9 cellular contexts compared by ENCODE assay signal in genomic region chr6:35048031-35048613, GRCh38.
DNase-seq lines count a peak whose midpoint lies in the region; ATAC-seq lines count a peak whose summit lies in the region.
"Had no signal": no experiment of that assay in that cellular context is flagged by ENCODE, and none has a peak within 500 bp of the region (broad histone marks: within the 10 kb centered on the region; RNA-seq: fewer than 3 reads in every experiment).

No MANE protein-coding gene starts in this region.

- no peaks in the 10 kb centered on the region for H3K9me3 Mint-ChIP-seq in activated T-cell treated with anti-CD3 and anti-CD28 coated beads, Interleukin-2, amount 50 U/mL, for 72 hours

- H3K36me3 Mint-ChIP-seq in activated T-cell treated with anti-CD3 and anti-CD28 coated beads, Interleukin-2, amount 50 U/mL, for 72 hours (ENCODE audit: insufficient read depth in 2 of 2), result no peaks in the 10 kb centered on the region

- peaks cover 13% of the 10 kb centered on the region for H3K4me1 Mint-ChIP-seq in activated T-cell treated with anti-CD3 and anti-CD28 coated beads, Interleukin-2, amount 50 U/mL, for 72 hours (ENCODE audit: low read depth)

- no peaks in the 10 kb centered on the region for H3K27me3 ChIP-seq in right cardiac atrium (ENCODE audit: control insufficient read depth, insufficient read depth)
- H3K27me3 ChIP-seq in Karpas-422 (ENCODE audit: low read length), result no peaks in the 10 kb centered on the region

- H3K27ac Mint-ChIP-seq in activated T-cell treated with anti-CD3 and anti-CD28 coated beads, Interleukin-2, amount 50 U/mL, for 72 hours, result no peak overlapping the region

- H3K9ac ChIP-seq in Karpas-422 (ENCODE audit: low read length), result no peak overlapping the region

- no peaks in the 10 kb centered on the region for H4K20me1 ChIP-seq in Karpas-422 (ENCODE audit: insufficient read depth, low read depth, low read length)

- H3K9me2 ChIP-seq in Karpas-422 (replicated peaks; ENCODE audit: insufficient read depth, low read length), result no peaks in the 10 kb centered on the region

- H3K27ac ChIP-seq in right cardiac atrium (ENCODE audit: low read length) (peak overlapping the region; percentile 91), Karpas-422 (ENCODE audit: low read length) (no peak overlapping the region)

- H3K4me3 Mint-ChIP-seq in activated T-cell treated with anti-CD3 and anti-CD28 coated beads, Interleukin-2, amount 50 U/mL, for 72 hours, result no peak overlapping the region

- intact Hi-C loops in right cardiac atrium (cut with DNase I), result no loop called here

- no peaks in the 10 kb centered on the region for H3K36me3 ChIP-seq in Karpas-422 (ENCODE audit: insufficient read depth, low read length)

- H3K27me3 Mint-ChIP-seq in activated T-cell treated with anti-CD3 and anti-CD28 coated beads, Interleukin-2, amount 50 U/mL, for 72 hours (ENCODE audit: low read depth), result no peaks in the 10 kb centered on the region

- 65% methylated on average over 12 of the region's 12 CpGs for WGBS in right cardiac atrium

- H3K79me2 ChIP-seq in Karpas-422 (ENCODE audit: low read length), result no peaks in the 10 kb centered on the region

- DNase-seq in GDM1 (lab: John Stamatoyannopoulos, UW) (peak; percentile 19), RPMI7951 (ENCODE audit: low read depth) (peak; percentile 67), right cardiac atrium (peak in 2 of 3 donors; percentile 38 to 70), putamen (ENCODE audit: low spot score) (peak; percentile 82), Karpas-422 (no peak)
- DNase-seq in activated T-cell treated with anti-CD3 and anti-CD28 coated beads, Interleukin-2, amount 50 U/mL, for 72 hours, result no peak
- DNase-seq: stimulated activated CD4-positive, alpha-beta T cell treated with anti-CD3 and anti-CD28 coated beads, Interleukin-4, amount 100 ng/mL, for 24 hours had no signal

- H3K4me2 ChIP-seq in Karpas-422 (ENCODE audit: low read depth, low read length, poor library complexity, severe bottlenecking), result no peak overlapping the region

- ATAC-seq in right cardiac atrium (no peak), HG03571 (IDR thresholded peaks at IDR 0.05; ENCODE audit: unreplicated experiment) (no peak), GM19035 (IDR thresholded peaks at IDR 0.05; ENCODE audit: unreplicated experiment) (no peak)
- no peak for ATAC-seq in activated T-cell treated with anti-CD3 and anti-CD28 coated beads, Interleukin-2, amount 50 U/mL, for 72 hours (replicated peaks in 1 of 2)

- H3K4me1 ChIP-seq in right cardiac atrium (ENCODE audit: control insufficient read depth, insufficient read depth, low read length), result peaks cover 50% of the 10 kb centered on the region
- H3K4me1 ChIP-seq in Karpas-422 (ENCODE audit: low read length), result no peaks in the 10 kb centered on the region

- no peak overlapping the region for H3K4me3 ChIP-seq in right cardiac atrium (ENCODE audit: low read length)
- H3K4me3 ChIP-seq in Karpas-422 (ENCODE audit: low read length), result no peak overlapping the region

- no peak overlapping the region for H2AFZ ChIP-seq in Karpas-422 (ENCODE audit: low read length)

- H3K9me3 ChIP-seq in right cardiac atrium (ENCODE audit: control insufficient read depth, low read length), result no peaks in the 10 kb centered on the region
- H3K9me3 ChIP-seq in Karpas-422 (ENCODE audit: low read length), result no peaks in the 10 kb centered on the region

Comparison
In these comparisons a context has a peak if more than half of its experiments do, and no peak if none do; other contexts are left out.
1. DNase-seq: peak in GDM1 (single experiment), RPMI7951 (single experiment), right cardiac atrium (2 of 3) and putamen (single experiment); none in Karpas-422 (single experiment) and activated T-cell treated with anti-CD3 and anti-CD28 coated beads, Interleukin-2, amount 50 U/mL, for 72 hours (0 of 2).